8 cellular contexts compared by ENCODE assay signal in the genomic region with DNA sequence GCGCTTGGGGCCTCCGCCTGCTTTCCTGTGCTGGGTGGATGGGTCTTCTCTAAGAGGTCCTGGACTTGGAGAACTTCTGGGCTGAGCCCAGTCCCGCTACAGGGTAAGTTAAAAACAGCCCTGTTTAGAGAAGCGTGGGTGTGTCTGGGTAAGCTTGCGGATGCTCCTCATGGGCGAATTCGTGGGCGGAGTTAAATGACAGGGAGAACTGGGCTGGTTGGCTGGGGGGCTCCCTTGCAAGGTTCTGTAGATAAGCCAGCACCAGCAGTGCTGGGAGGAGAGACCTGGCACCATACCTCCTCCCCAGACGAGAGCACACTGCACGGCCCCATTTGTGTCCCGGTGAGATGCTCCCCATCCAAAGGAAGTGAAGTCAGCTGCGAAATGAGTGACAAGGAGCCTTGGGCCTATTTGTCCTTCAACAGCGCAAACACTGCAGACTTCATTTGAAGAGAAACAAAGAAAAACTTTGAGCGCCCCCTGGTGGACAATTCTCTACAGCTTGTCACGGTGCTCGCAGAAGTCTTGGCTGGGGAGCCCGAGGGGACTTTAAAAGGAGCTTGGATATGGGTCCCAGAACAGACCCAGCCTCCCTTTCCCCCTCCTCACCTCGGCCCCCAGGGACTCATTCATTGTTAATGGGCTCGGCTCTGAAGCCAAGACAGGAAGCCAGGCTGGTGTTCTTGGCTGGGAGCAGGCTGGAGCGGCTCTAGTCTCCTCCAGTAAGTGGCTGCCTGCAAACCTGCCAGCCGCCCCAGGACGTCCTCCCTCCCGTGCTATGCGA. TPM values are rescaled to one million over a fixed set of nuclear protein-coding genes. Genes with fewer than 3 reads are reported as not detected.
DNase-seq lines count a peak whose midpoint lies in the region; ATAC-seq and TF ChIP-seq lines count a peak whose summit lies in the region.

No MANE protein-coding gene starts in this region.

- TF ChIP-seq POLR2A in prostate gland (IDR thresholded peaks at IDR 0.05) (no peak), vagina (IDR thresholded peaks at IDR 0.05) (no peak)

- no peaks in the 10 kb centered on the region for H3K9me3 ChIP-seq in BLaER1 treated with 17β-estradiol and CSF1 and Interleukin-3, amounts not matched to agents 10 nM and 100 nM (replicated peaks in 1 of 11)
- H3K9me3 ChIP-seq in adipocyte (ENCODE audit: control insufficient read depth, low read length), result no peaks in the 10 kb centered on the region
- no peaks in the 10 kb centered on the region for H3K9me3 ChIP-seq in prostate gland
- H3K9me3 ChIP-seq in vagina, result no peaks in the 10 kb centered on the region

- WGBS in prostate gland, result 24% methylated on average over 24 of the region's 24 CpGs

- peaks cover 43 to 83% (median 69%) of the 10 kb centered on the region in 10 experiments for H3K4me1 ChIP-seq in BLaER1 treated with 17β-estradiol and CSF1 and Interleukin-3, amounts not matched to agents 10 nM and 100 nM
- no peaks in the 10 kb centered on the region for H3K4me1 ChIP-seq in adipocyte (ENCODE audit: control insufficient read depth, insufficient read depth, low read length)
- no peaks in the 10 kb centered on the region for H3K4me1 ChIP-seq in prostate gland (replicated peaks)
- no peaks in the 10 kb centered on the region for H3K4me1 ChIP-seq in vagina

- TF ChIP-seq CTCF in prostate gland (IDR thresholded peaks at IDR 0.05), result peak; percentile 79 to 95 (median 83)
- TF ChIP-seq CTCF in vagina (IDR thresholded peaks at IDR 0.05), result peak; percentile 87 to 96 (median 90)

- peaks cover 0 to 33% (median 12%) of the 10 kb centered on the region in 11 experiments; a peak in 13 of 22 replicates for H4K20me1 ChIP-seq in BLaER1 treated with 17β-estradiol and CSF1 and Interleukin-3, amounts not matched to agents 10 nM and 100 nM

- DNase-seq in NCI-H1417 (lab: John Stamatoyannopoulos, UW) (peak; percentile 72 to 90 (median 90)), SW480 (ENCODE audit: low spot score) (peak; percentile 74), adipocyte (ENCODE audit: low read depth) (peak; percentile 97), left cardiac atrium (peak; percentile 91), prostate gland (ENCODE audit: low spot score) (peak; percentile 90), vagina (ENCODE audit: extremely low spot score in 2 of 2) (no peak)

- peak overlapping the region; percentile 48 to 79 (median 66) for H3K4me2 ChIP-seq in BLaER1 treated with 17β-estradiol and CSF1 and Interleukin-3, amounts not matched to agents 10 nM and 100 nM

- intact Hi-C loops in left cardiac atrium (cut with DNase I), result loop anchor here (1.0 to 10.0 kb wide), 5 partner anchors 183 to 349 kb away; partner anchors contain the start of genes CD82 (in 1 of the 2) and TSPAN18 (in 1 of the 2)
- intact Hi-C loops in prostate gland (cut with DNase I), result loop anchor here (1.0 kb wide), 1 partner anchor 290 kb away; no protein-coding TSS in a partner anchor
- intact Hi-C loops in vagina (cut with DNase I), result loop anchor here (2.0 to 5.0 kb wide), 2 partner anchors 290 to 349 kb away; no protein-coding TSS in a partner anchor

- H3K4me3 ChIP-seq in BLaER1 treated with 17β-estradiol and CSF1 and Interleukin-3, amounts not matched to agents 10 nM and 100 nM, result no peak overlapping the region
- no peak overlapping the region for H3K4me3 ChIP-seq in adipocyte (ENCODE audit: low read length)
- H3K4me3 ChIP-seq in prostate gland, result no peak overlapping the region
- no peak overlapping the region for H3K4me3 ChIP-seq in vagina

- no peaks in the 10 kb centered on the region for H3K36me3 ChIP-seq in BLaER1 treated with 17β-estradiol and CSF1 and Interleukin-3, amounts not matched to agents 10 nM and 100 nM
- H3K36me3 ChIP-seq in adipocyte (ENCODE audit: control insufficient read depth, insufficient read depth, low read length, severe bottlenecking) (no peaks in the 10 kb centered on the region), prostate gland (no peaks in the 10 kb centered on the region), vagina (no peaks in the 10 kb centered on the region)

- peaks cover 0 to 13% (median 0%) of the 10 kb centered on the region in 11 experiments; a peak in 4 of 22 replicates for H3K27me3 ChIP-seq in BLaER1 treated with 17β-estradiol and CSF1 and Interleukin-3, amounts not matched to agents 10 nM and 100 nM
- peaks cover 39% of the 10 kb centered on the region for H3K27me3 ChIP-seq in adipocyte (replicated peaks; ENCODE audit: control insufficient read depth, insufficient read depth, low read length)
- H3K27me3 ChIP-seq in prostate gland (replicated peaks; ENCODE audit: insufficient read depth), result no peaks in the 10 kb centered on the region
- H3K27me3 ChIP-seq in vagina, result no peaks in the 10 kb centered on the region

- H3K9ac ChIP-seq in BLaER1 treated with 17β-estradiol and CSF1 and Interleukin-3, amounts not matched to agents 10 nM and 100 nM, result peak overlapping the region in 2 of 11 experiments; percentile 39 to 44; a peak in 1 of 22 replicates
- no peak overlapping the region for H3K9ac ChIP-seq in adipocyte (ENCODE audit: low read length)

- peak; percentile 89 for ATAC-seq in GM21723 (IDR thresholded peaks at IDR 0.05; ENCODE audit: unreplicated experiment)
- peak; percentile 78 to 86 for ATAC-seq in left cardiac atrium

- no peak overlapping the region for H3K27ac ChIP-seq in BLaER1 treated with 17β-estradiol and CSF1 and Interleukin-3, amounts not matched to agents 10 nM and 100 nM
- H3K27ac ChIP-seq in prostate gland (no peak overlapping the region), vagina (no peak overlapping the region)

RNA-seq across cellular contexts. Expression of gene TP53I11, which starts 39.5 kb away (rescaled TPM):
- 100 to 1,000 TPM in 1 of 2 donors, 10 to 100 TPM in 1; 96.4 to 115 TPM for total RNA-seq in left cardiac atrium
- total RNA-seq in prostate gland, result 100 to 1,000 TPM in 1 of 2 donors, 10 to 100 TPM in 1; 72.0 to 115 TPM
- 50.6 TPM for total RNA-seq in vagina

Comparison
In these comparisons a context has a peak if more than half of its experiments do, and no peak if none do; other contexts are left out.
1. DNase-seq: peak in NCI-H1417 (3 of 3), SW480 (single experiment), adipocyte (single experiment), left cardiac atrium (single experiment) and prostate gland (single experiment); none in vagina (0 of 2).